ENCODE assay signal across 15 cellular contexts in the genomic region with DNA sequence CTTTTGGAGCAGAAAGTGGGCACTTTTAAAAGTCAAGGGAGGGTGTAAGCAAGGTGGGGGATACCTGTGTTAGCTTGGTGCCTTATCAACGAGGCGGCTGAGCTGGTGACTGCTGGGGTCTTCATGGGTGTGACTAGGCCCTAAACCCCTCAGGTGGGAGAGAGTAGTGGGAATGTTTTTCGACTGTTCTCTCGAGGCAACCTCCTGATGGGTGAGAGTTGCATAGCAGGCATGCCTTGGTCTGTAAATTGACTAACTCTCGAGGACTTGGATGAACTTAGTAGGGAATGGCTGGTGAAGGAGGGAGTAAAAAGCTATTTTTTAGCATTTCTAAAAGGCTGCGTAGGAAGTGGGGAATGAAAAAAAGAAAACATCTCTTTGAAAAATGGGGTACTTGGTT.
A peak's percentile ranks its signal among the peaks of the same experiment; 100 is the strongest.
DNase-seq lines count a peak whose midpoint lies in the region; ATAC-seq and TF ChIP-seq lines count a peak whose summit lies in the region.
"Had no signal": no experiment of that assay in that cellular context is flagged by ENCODE, and none has a peak within 500 bp of the region (broad histone marks: within the 10 kb centered on the region; RNA-seq: fewer than 3 reads in every experiment).

No MANE protein-coding gene starts in this region.

- intact Hi-C loops in right cardiac atrium (cut with DNase I) = no loop called here
- intact Hi-C loops in Right ventricle myocardium inferior (cut with DNase I) = loop anchor here (10.0 kb wide), 1 partner anchor 53 kb away; no protein-coding TSS in a partner anchor
- intact Hi-C loops in esophagus muscularis mucosa (cut with DNase I) = loop anchor here (10.0 kb wide), 1 partner anchor 77 kb away; a partner anchor contains a TSS
- intact Hi-C loops in psoas muscle (cut with DNase I) = no loop called here
- intact Hi-C loops in tibial artery (cut with DNase I; ENCODE audit: low total_unique reads) = no loop called here

- H3K9me3 Mint-ChIP-seq in stimulated activated memory B cell treated with anti-CD40 and anti-IgM and Interleukin-4, amounts not matched to agents 10 μg/mL and 1 μg/mL and 100 μg/mL, for 72 hours = no peaks in the 10 kb centered on the region
- H3K9me3 Mint-ChIP-seq: CD4-positive, alpha-beta T cell had no signal

- ATAC-seq in right cardiac atrium (no peak), Right ventricle myocardium inferior (no peak), psoas muscle (no peak)
- no peak for ATAC-seq in stimulated activated memory B cell treated with anti-CD40 and anti-IgM and Interleukin-4, amounts not matched to agents 10 μg/mL and 1 μg/mL and 100 μg/mL, for 72 hours
- ATAC-seq: GM12878 had no signal

- H3K4me1 ChIP-seq in right cardiac atrium (ENCODE audit: control insufficient read depth, insufficient read depth, low read length) = peaks cover 23% of the 10 kb centered on the region
- peaks cover 73 to 100% (median 90%) of the 10 kb centered on the region in 4 donors for H3K4me1 ChIP-seq in esophagus muscularis mucosa
- H3K4me1 ChIP-seq in psoas muscle = peaks cover 65% of the 10 kb centered on the region
- peaks cover 0 to 100% (median 71%) of the 10 kb centered on the region in 4 donors for H3K4me1 ChIP-seq in tibial artery
- H3K4me1 ChIP-seq: HAP-1 had no signal

- TF ChIP-seq EP300 in esophagus muscularis mucosa (IDR thresholded peaks at IDR 0.05) = no peak

- DNase-seq in right cardiac atrium = no peak
- DNase-seq in Right ventricle myocardium inferior (ENCODE audit: missing footprints) = no peak
- DNase-seq in esophagus muscularis mucosa (ENCODE audit: extremely low spot score) = no peak
- DNase-seq in psoas muscle = no peak
- DNase-seq in T1000 (lab: John Stamatoyannopoulos, UW) = no peak
- DNase-seq in tibial artery = no peak
- DNase-seq: C1 segment of cervical spinal cord; Calu3; CD4-positive, alpha-beta T cell; DMS 273 treated with DMSO at 0.1 percent for 48 hours; GOT3 had no signal

- H3K27ac Mint-ChIP-seq in stimulated activated memory B cell treated with anti-CD40 and anti-IgM and Interleukin-4, amounts not matched to agents 10 μg/mL and 1 μg/mL and 100 μg/mL, for 72 hours = no peak overlapping the region
- H3K27ac Mint-ChIP-seq: B cell; CD4-positive, alpha-beta T cell had no signal

- H3K9me3 ChIP-seq in right cardiac atrium (ENCODE audit: control insufficient read depth, low read length) = no peaks in the 10 kb centered on the region
- H3K9me3 ChIP-seq in esophagus muscularis mucosa = no peaks in the 10 kb centered on the region
- no peaks in the 10 kb centered on the region for H3K9me3 ChIP-seq in psoas muscle
- no peaks in the 10 kb centered on the region for H3K9me3 ChIP-seq in tibial artery
- H3K9me3 ChIP-seq: HAP-1 had no signal

- 88% methylated on average over 6 of the region's 6 CpGs for WGBS in right cardiac atrium
- WGBS in esophagus muscularis mucosa = 89% methylated on average over 6 of the region's 6 CpGs
- 87 to 90% (median 90%) methylated on average over 6 of the region's 6 CpGs for WGBS in psoas muscle, 3 donors

- H3K36me3 Mint-ChIP-seq in stimulated activated memory B cell treated with anti-CD40 and anti-IgM and Interleukin-4, amounts not matched to agents 10 μg/mL and 1 μg/mL and 100 μg/mL, for 72 hours = no peaks in the 10 kb centered on the region

- no peak overlapping the region for H3K4me3 Mint-ChIP-seq in stimulated activated memory B cell treated with anti-CD40 and anti-IgM and Interleukin-4, amounts not matched to agents 10 μg/mL and 1 μg/mL and 100 μg/mL, for 72 hours
- H3K4me3 Mint-ChIP-seq: B cell; CD4-positive, alpha-beta T cell had no signal

- peaks cover 5% of the 10 kb centered on the region for H3K4me1 Mint-ChIP-seq in stimulated activated memory B cell treated with anti-CD40 and anti-IgM and Interleukin-4, amounts not matched to agents 10 μg/mL and 1 μg/mL and 100 μg/mL, for 72 hours
- H3K4me1 Mint-ChIP-seq: B cell had no signal

- H3K36me3 ChIP-seq in esophagus muscularis mucosa (no peaks in the 10 kb centered on the region), psoas muscle (ENCODE audit: insufficient read depth in 1 of 2, low read depth in 1 of 2) (no peaks in the 10 kb centered on the region), tibial artery (no peaks in the 10 kb centered on the region)
- H3K36me3 ChIP-seq: HAP-1 had no signal

- peaks cover 21% of the 10 kb centered on the region for H3K27me3 Mint-ChIP-seq in stimulated activated memory B cell treated with anti-CD40 and anti-IgM and Interleukin-4, amounts not matched to agents 10 μg/mL and 1 μg/mL and 100 μg/mL, for 72 hours
- H3K27me3 Mint-ChIP-seq: B cell; CD4-positive, alpha-beta T cell had no signal

- H3K27ac ChIP-seq in right cardiac atrium (ENCODE audit: low read length) (peak overlapping the region; percentile 3), esophagus muscularis mucosa (replicated peaks in 1 of 4) (peak overlapping the region; percentile 75 to 82 (median 76)), psoas muscle (peak overlapping the region; percentile 69), tibial artery (peak overlapping the region in 1 of 2 donors; percentile 84)

- no peak for TF ChIP-seq POLR2A in esophagus muscularis mucosa (IDR thresholded peaks at IDR 0.05; ENCODE audit: low read depth)

- no peak overlapping the region for H3K4me3 ChIP-seq in right cardiac atrium (ENCODE audit: low read length)
- no peak overlapping the region for H3K4me3 ChIP-seq in esophagus muscularis mucosa
- no peak overlapping the region for H3K4me3 ChIP-seq in psoas muscle
- no peak overlapping the region for H3K4me3 ChIP-seq in tibial artery
- H3K4me3 ChIP-seq: GM12878, HAP-1 had no signal

- TF ChIP-seq CTCF in esophagus muscularis mucosa (IDR thresholded peaks at IDR 0.05) = no peak
- TF ChIP-seq CTCF in psoas muscle (IDR thresholded peaks at IDR 0.05) = no peak
- TF ChIP-seq CTCF in tibial artery (IDR thresholded peaks at IDR 0.05) = no peak

- no peaks in the 10 kb centered on the region for H3K27me3 ChIP-seq in right cardiac atrium (ENCODE audit: control insufficient read depth, insufficient read depth)
- no peaks in the 10 kb centered on the region for H3K27me3 ChIP-seq in esophagus muscularis mucosa
- no peaks in the 10 kb centered on the region for H3K27me3 ChIP-seq in psoas muscle (ENCODE audit: insufficient read depth in 3 of 3, low read length in 2 of 3)
- H3K27me3 ChIP-seq in tibial artery = no peaks in the 10 kb centered on the region

Comparison
In these comparisons a context has a peak if more than half of its experiments do, and no peak if none do; other contexts are left out.
1. intact Hi-C loops: an anchor here in Right ventricle myocardium inferior (10.0 kb wide) and esophagus muscularis mucosa (10.0 kb wide); none called in right cardiac atrium, psoas muscle and tibial artery.